ENCODE assay signal across 23 cellular contexts in genomic region chrX:28901637-28902036, GRCh38.
"Had no signal": no experiment of that assay in that cellular context is flagged by ENCODE, and none has a peak within 500 bp of the region (broad histone marks: within the 10 kb centered on the region; RNA-seq: fewer than 3 reads in every experiment).

No MANE protein-coding gene starts in this region.

- H3K4me3 ChIP-seq: breast epithelium, dorsolateral prefrontal cortex, skin epidermis, transverse colon, vagina had no signal

- H3K27me3 ChIP-seq: breast epithelium, transverse colon, vagina had no signal

- DNase-seq: activated B cell treated with CpG ODN at 0.5 μM for 24 hours; activated CD4-positive, alpha-beta T cell treated with anti-CD3 and anti-CD28 coated beads for 48 hours; activated CD8-positive, alpha-beta memory T cell treated with anti-CD3 and anti-CD28 coated beads, Interleukin-2, amount 50 U/mL, for 4 hours; activated CD8-positive, alpha-beta T cell treated with anti-CD3 and anti-CD28 coated beads, Interleukin-2, amount 10 ng/mL, durations not matched to agents 7 days and 5 days; activated naive CD8-positive, alpha-beta T cell treated with anti-CD3 and anti-CD28 coated beads for 36 hours; activated T-cell treated with anti-CD3 and anti-CD28 coated beads, Interleukin-2, amount 50 U/mL, for 72 hours; anterior cingulate cortex; dorsolateral prefrontal cortex; foreskin fibroblast; glutamatergic neuron; kidney glomerular epithelial cell; mesendoderm; natural killer cell; retina; stimulated activated CD4-positive, alpha-beta T cell treated with anti-CD3 and anti-CD28 coated beads, Interleukin-4, amount 100 ng/mL, for 24 hours; stimulated activated naive CD4-positive, alpha-beta T cell treated with Interleukin-2 at 50 U/mL for 16 hours; substantia nigra; T-helper 2 cell; transverse colon had no signal

- FAIRE-seq: TTC549 had no signal

- H3K9me3 ChIP-seq: breast epithelium, transverse colon, vagina had no signal

- H3K4me1 ChIP-seq: breast epithelium, transverse colon, vagina had no signal

- H3K27ac ChIP-seq: breast epithelium, skin epidermis, transverse colon, vagina had no signal

- ATAC-seq: activated CD8-positive, alpha-beta T cell treated with anti-CD3 and anti-CD28 coated beads, Interleukin-2, amount 10 ng/mL, durations not matched to agents 7 days and 5 days; activated T-cell treated with anti-CD3 and anti-CD28 coated beads, Interleukin-2, amount 50 U/mL, for 72 hours; natural killer cell had no signal

- H3K36me3 ChIP-seq: breast epithelium, transverse colon, vagina had no signal
